In genomic region chr1:171335964-171336363, GRCh38 we compare ENCODE assay signal across 6 cellular contexts.
"Had no signal": no experiment of that assay in that cellular context is flagged by ENCODE, and none has a peak within 500 bp of the region (broad histone marks: within the 10 kb centered on the region; RNA-seq: fewer than 3 reads in every experiment).

No MANE protein-coding gene starts in this region.

- H3K4me2 ChIP-seq: GM23338 had no signal

- H3K27ac ChIP-seq: HL-60 had no signal

- H3K27ac Mint-ChIP-seq: GM23338 had no signal

- H3K9me3 Mint-ChIP-seq: GM23338 had no signal

- FAIRE-seq: K562 had no signal

- H3K4me3 Mint-ChIP-seq: GM23338 had no signal

- ATAC-seq: GM23338, K562 had no signal

- H3K4me3 ChIP-seq: GM23338, K562 had no signal

- H2AFZ ChIP-seq: GM23338 had no signal

- DNase-seq: H7, HCEC 1CT, IMR-90 had no signal
